1 cellular context compared by ENCODE assay signal in genomic region chr3:113910966-113911365, GRCh38.
TF ChIP-seq lines count a peak whose summit lies in the region.

No MANE protein-coding gene starts in this region.

TF ChIP-seq in IMR-90, 13 proteins besides CTCF, POLR2A, EP300 and RAD21 (continued from another document):
- TF ChIP-seq ELK1 (IDR thresholded peaks at IDR 0.05; ENCODE audit: borderline replicate concordance, low read depth, low read length), result no peak
- TF ChIP-seq FOS (IDR thresholded peaks at IDR 0.05; ENCODE audit: low read depth, low read length), result no peak
- no peak for TF ChIP-seq CEBPB (IDR thresholded peaks at IDR 0.05; ENCODE audit: low read depth, low read length)
- no peak for TF ChIP-seq SMC3 (IDR thresholded peaks at IDR 0.05; ENCODE audit: low read depth, low read length)
- TF ChIP-seq USF2 (IDR thresholded peaks at IDR 0.05; ENCODE audit: low read depth, low read length), result no peak
- no peak for TF ChIP-seq BHLHE40 (IDR thresholded peaks at IDR 0.05; ENCODE audit: low read depth, low read length)
- TF ChIP-seq RCOR1 (IDR thresholded peaks at IDR 0.05; ENCODE audit: insufficient replicate concordance, low read length), result no peak
- TF ChIP-seq MAFK (IDR thresholded peaks at IDR 0.05; ENCODE audit: low read depth, low read length), result no peak
- no peak for TF ChIP-seq MAZ (IDR thresholded peaks at IDR 0.05; ENCODE audit: borderline replicate concordance, low read depth, low read length)
- TF ChIP-seq MXI1 (IDR thresholded peaks at IDR 0.05; ENCODE audit: borderline replicate concordance, low read depth, low read length), result no peak
- TF ChIP-seq RFX5 (IDR thresholded peaks at IDR 0.05; ENCODE audit: low read depth, low read length), result no peak
